9 cellular contexts compared by ENCODE assay signal in genomic region chr3:123026551-123027291, GRCh38. TPM values are rescaled to one million over a fixed set of nuclear protein-coding genes. Genes with fewer than 3 reads are reported as not detected.
A peak's percentile ranks its signal among the peaks of the same experiment; 100 is the strongest.
DNase-seq lines count a peak whose midpoint lies in the region; TF ChIP-seq lines count a peak whose summit lies in the region.
"Had no signal": no experiment of that assay in that cellular context is flagged by ENCODE, and none has a peak within 500 bp of the region (broad histone marks: within the 10 kb centered on the region; RNA-seq: fewer than 3 reads in every experiment).

No MANE protein-coding gene starts in this region.

- CTCF ChIA-PET in BJ (lab: Yijun Ruan, JAX), result interaction anchor here (0.6 to 4.1 kb wide), 16 partner anchors 8 to 532 kb away, joined by 3 to 46 read pairs (median 4); no protein-coding TSS in a partner anchor

- peaks cover 73% of the 10 kb centered on the region for H3K27me3 ChIP-seq in BJ (ENCODE audit: control insufficient read depth, insufficient read depth, low read length)
- no peaks in the 10 kb centered on the region for H3K27me3 ChIP-seq in ascending aorta
- H3K27me3 ChIP-seq in spleen (replicated peaks in 1 of 7), result peaks cover 17 to 79% (median 53%) of the 10 kb centered on the region in 7 donors

- no peak for DNase-seq in BJ (ENCODE audit: low read depth)
- peak; percentile 56 for DNase-seq in HuH-7 (ENCODE audit: low spot score)
- DNase-seq in ascending aorta (ENCODE audit: low spot score in 2 of 2), result peak in 1 of 2 donors; percentile 66
- DNase-seq in iPS-NIHi7 (ENCODE audit: extremely low spot score), result peak; percentile 72
- peak; percentile 80 for DNase-seq in spleen
- DNase-seq in activated gamma-delta T cell (lab: John Stamatoyannopoulos, UW), result no peak
- no peak for DNase-seq in SHP77 (lab: John Stamatoyannopoulos, UW)
- DNase-seq in NCI-H446 (lab: John Stamatoyannopoulos, UW), result no peak

- POLR2A ChIA-PET in BJ (lab: Charles Lee), result no interaction called here

- H3K27ac ChIP-seq in ascending aorta, result no peak overlapping the region
- no peak overlapping the region for H3K27ac ChIP-seq in spleen
- H3K27ac ChIP-seq: epithelial cell of prostate had no signal

- intact Hi-C loops in ascending aorta (cut with DNase I) (loop anchor here (5.0 to 10.0 kb wide), 3 partner anchors 49 to 231 kb away; partner anchors contain the start of gene SEC22A), spleen (cut with DNase I; ENCODE audit: low total_unique reads) (loop anchor here (10.0 kb wide), 2 partner anchors 82 to 262 kb away; no protein-coding TSS in a partner anchor)

- H3K4me3 ChIP-seq in BJ (ENCODE audit: low read depth, low read length) (peak overlapping the region; percentile 8; the same call in 1 of the 2 replicates), ascending aorta (peak overlapping the region; percentile 64 to 65), spleen (peak overlapping the region; percentile 49 to 75 (median 60))

- H3K9me3 ChIP-seq in ascending aorta, result no peaks in the 10 kb centered on the region
- no peaks in the 10 kb centered on the region for H3K9me3 ChIP-seq in spleen

- no peak for TF ChIP-seq POLR2A in spleen (IDR thresholded peaks at IDR 0.05)

- 1 to 2% (median 1%) methylated on average over 51 to 64 of the region's 64 CpGs for whole genome bisulfite sequencing in spleen, 5 donors

- TF ChIP-seq CTCF in BJ (IDR thresholded peaks at IDR 0.05; ENCODE audit: insufficient read depth, low read depth, low read length), result no peak
- no peak for TF ChIP-seq CTCF in ascending aorta (IDR thresholded peaks at IDR 0.05)
- no peak for TF ChIP-seq CTCF in spleen (IDR thresholded peaks at IDR 0.05 in 8 of 11, conservative IDR thresholded peaks at IDR 0.05 in 3 of 11)

- H3K4me1 ChIP-seq in ascending aorta, result peaks cover 8 to 13% of the 10 kb centered on the region in 2 donors
- H3K4me1 ChIP-seq in spleen, result peaks cover 18 to 46% (median 35%) of the 10 kb centered on the region in 6 donors

- H3K36me3 ChIP-seq in BJ (ENCODE audit: control insufficient read depth, insufficient read depth, low read length), result no peaks in the 10 kb centered on the region
- no peaks in the 10 kb centered on the region for H3K36me3 ChIP-seq in ascending aorta
- no peaks in the 10 kb centered on the region for H3K36me3 ChIP-seq in spleen

RNA-seq across cellular contexts. Expression of gene SEMA5B, which starts 0.8 kb away (rescaled TPM):
- polyA plus RNA-seq in BJ (2011; rRNA removed), result not detected in 2 replicates
- polyA minus RNA-seq in BJ (2011; rRNA and poly(A)+ RNA removed), result not detected in 2 replicates
- 0.85 TPM for total RNA-seq in ascending aorta
- under 1 TPM in 4 of 7 donors, not detected in 3; 0.09 to 0.63 (median 0.41) TPM for total RNA-seq in spleen
- polyA plus RNA-seq in spleen, result under 1 TPM; 0.41 to 0.51 (median 0.41) TPM

RNA-seq across cellular contexts. Expression of gene PDIA5, which starts 40.1 kb away (rescaled TPM):
- 47.3 and 53.5 TPM in 2 replicates for polyA plus RNA-seq in BJ (2011; rRNA removed)
- polyA minus RNA-seq in BJ (2011; rRNA and poly(A)+ RNA removed), result 19.1 and 21.6 TPM in 2 replicates
- total RNA-seq in ascending aorta, result 21.3 TPM
- 10 to 100 TPM; 16.9 to 30.2 (median 22.1) TPM for total RNA-seq in spleen
- 1 to 10 TPM; 5.8 to 8.9 (median 7.3) TPM for polyA plus RNA-seq in spleen

Comparison
In these comparisons a context has a peak if more than half of its experiments do, and no peak if none do; other contexts are left out.
1. DNase-seq: peak in HuH-7 (single experiment), iPS-NIHi7 (single experiment) and spleen (single experiment); none in BJ (single experiment), activated gamma-delta T cell (single experiment), SHP77 (0 of 2) and NCI-H446 (0 of 2).
2. H3K4me3 ChIP-seq: peak in every context shown above with its lines; median percentile 64 in ascending aorta; 60 in spleen; 8 in BJ.